13 cellular contexts compared by ENCODE assay signal in the genomic region with DNA sequence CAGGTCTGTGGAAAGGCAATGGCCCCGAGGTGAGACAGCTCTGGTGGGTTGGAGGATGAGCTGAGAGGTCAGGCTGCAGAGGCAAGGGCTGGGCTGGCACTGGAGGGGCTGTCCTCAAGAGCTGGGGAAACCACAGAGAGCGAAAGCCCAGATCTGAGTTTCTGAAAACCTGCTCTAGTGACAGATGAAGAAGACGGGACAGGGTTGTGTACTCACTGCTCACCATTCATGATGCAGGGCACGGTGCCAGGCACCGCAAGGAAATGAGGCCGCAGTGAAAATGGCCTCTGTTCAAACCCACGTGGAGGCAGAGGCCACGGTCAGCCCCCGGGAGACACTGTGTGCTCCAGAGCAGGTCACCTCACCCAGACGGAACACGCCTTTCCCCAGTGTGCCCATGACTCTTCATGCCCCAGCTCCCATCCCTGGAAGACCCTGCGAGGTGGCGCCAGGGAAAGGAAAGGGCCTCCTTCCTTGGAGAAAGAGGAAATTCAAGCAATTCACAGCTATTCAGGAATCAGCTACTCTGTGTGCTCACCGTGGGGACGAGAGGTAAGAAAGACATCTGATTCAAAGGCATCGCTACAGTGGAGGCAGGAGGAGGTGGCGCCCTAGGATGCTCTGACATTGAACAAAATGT. TPM values are rescaled to one million over a fixed set of nuclear protein-coding genes. Genes with fewer than 3 reads are reported as not detected.
A peak's percentile ranks its signal among the peaks of the same experiment; 100 is the strongest.
DNase-seq lines count a peak whose midpoint lies in the region; ATAC-seq and TF ChIP-seq lines count a peak whose summit lies in the region.
"Had no signal": no experiment of that assay in that cellular context is flagged by ENCODE, and none has a peak within 500 bp of the region (broad histone marks: within the 10 kb centered on the region; RNA-seq: fewer than 3 reads in every experiment).

No MANE protein-coding gene starts in this region.

- no peak overlapping the region for H3K4me3 Mint-ChIP-seq in activated CD4-positive, alpha-beta T cell treated with anti-CD3 and anti-CD28 coated beads for 36 hours
- peak overlapping the region; percentile 57 for H3K4me3 Mint-ChIP-seq in natural killer cell treated with Interleukin-12 subunit alpha and Interleukin-12 subunit beta and Interleukin-15 and Interleukin-18, amount 100 ng/mL, for 72 hours
- H3K4me3 Mint-ChIP-seq in GM23338 = no peak overlapping the region

- H3K4me3 ChIP-seq in GM23338 = no peak overlapping the region
- H3K4me3 ChIP-seq: dorsolateral prefrontal cortex, HAP-1 had no signal

- POLR2A ChIA-PET in activated CD4-positive, alpha-beta T cell treated with anti-CD3 and anti-CD28 coated beads for 36 hours (lab: Charles Lee) = interaction anchor here (1.0 kb wide), 1 partner anchor 24 kb away, joined by 6 read pairs; a partner anchor contains a TSS

- no peak for TF ChIP-seq CTCF in GM23338 (conservative IDR thresholded peaks at IDR 0.05; ENCODE audit: low read depth in 2 of 2)

- intact Hi-C loops in activated CD4-positive, alpha-beta T cell treated with anti-CD3 and anti-CD28 coated beads for 36 hours (cut with DNase I, micrococcal nuclease) = no loop called here

- no peak overlapping the region for H2AFZ ChIP-seq in GM23338

- H3K4me1 Mint-ChIP-seq in activated CD4-positive, alpha-beta T cell treated with anti-CD3 and anti-CD28 coated beads for 36 hours = peaks cover 20% of the 10 kb centered on the region
- peaks cover 17 to 25% of the 10 kb centered on the region in 2 donors for H3K4me1 Mint-ChIP-seq in natural killer cell treated with Interleukin-12 subunit alpha and Interleukin-12 subunit beta and Interleukin-15 and Interleukin-18, amount 100 ng/mL, for 72 hours (ENCODE audit: low read depth in 2 of 2)
- H3K4me1 Mint-ChIP-seq in GM23338 = no peaks in the 10 kb centered on the region; the same call in 2 of the 3 replicates

- no peaks in the 10 kb centered on the region for H3K4me1 ChIP-seq in GM23338 (ENCODE audit: insufficient read depth)
- H3K4me1 ChIP-seq: HAP-1 had no signal

- CTCF ChIA-PET in activated CD4-positive, alpha-beta T cell treated with anti-CD3 and anti-CD28 coated beads for 36 hours (lab: Charles Lee) = no interaction called here

- H3K4me2 ChIP-seq in GM23338 = no peak overlapping the region

- no peaks in the 10 kb centered on the region for H3K9me3 Mint-ChIP-seq in activated CD4-positive, alpha-beta T cell treated with anti-CD3 and anti-CD28 coated beads for 36 hours (ENCODE audit: low read depth)
- H3K9me3 Mint-ChIP-seq in natural killer cell treated with Interleukin-12 subunit alpha and Interleukin-12 subunit beta and Interleukin-15 and Interleukin-18, amount 100 ng/mL, for 72 hours = no peaks in the 10 kb centered on the region
- H3K9me3 Mint-ChIP-seq in GM23338 = no peaks in the 10 kb centered on the region

- no peaks in the 10 kb centered on the region for H3F3A ChIP-seq in GM23338 (replicated peaks; ENCODE audit: low read depth)

- ATAC-seq in activated CD4-positive, alpha-beta T cell treated with anti-CD3 and anti-CD28 coated beads for 36 hours = peak; percentile 85
- ATAC-seq in GM19463 (IDR thresholded peaks at IDR 0.05; ENCODE audit: unreplicated experiment) = peak; percentile 76
- peak; percentile 78 to 83 for ATAC-seq in natural killer cell treated with Interleukin-12 subunit alpha and Interleukin-12 subunit beta and Interleukin-15 and Interleukin-18, amount 100 ng/mL, for 72 hours
- no peak for ATAC-seq in GM23338
- ATAC-seq: PC-3 had no signal

- H3K27me3 Mint-ChIP-seq in activated CD4-positive, alpha-beta T cell treated with anti-CD3 and anti-CD28 coated beads for 36 hours = peaks cover 3% of the 10 kb centered on the region
- H3K27me3 Mint-ChIP-seq in natural killer cell treated with Interleukin-12 subunit alpha and Interleukin-12 subunit beta and Interleukin-15 and Interleukin-18, amount 100 ng/mL, for 72 hours = peaks cover 0 to 7% of the 10 kb centered on the region in 2 donors
- H3K27me3 Mint-ChIP-seq in GM23338 (ENCODE audit: insufficient read depth, low read depth, poor library complexity) = peaks cover 9% of the 10 kb centered on the region

- H3K9me2 ChIP-seq in GM23338 (ENCODE audit: insufficient read depth) = no peaks in the 10 kb centered on the region

- no peak overlapping the region for H3K27ac ChIP-seq in GM23338 (ENCODE audit: low read depth)
- H3K27ac ChIP-seq: dorsolateral prefrontal cortex had no signal

- H3K79me2 ChIP-seq in GM23338 (replicated peaks; ENCODE audit: insufficient read depth) = no peaks in the 10 kb centered on the region

- no peaks in the 10 kb centered on the region for H3K36me3 ChIP-seq in GM23338 (ENCODE audit: insufficient read depth)
- H3K36me3 ChIP-seq: HAP-1 had no signal

- peak; percentile 51 for DNase-seq in activated CD4-positive, alpha-beta T cell treated with anti-CD3 and anti-CD28 coated beads for 36 hours
- DNase-seq in activated CD4-positive, alpha-beta T cell treated with anti-CD3 and anti-CD28 coated beads, Interleukin-2, amount 50 U/mL, for 4 hours = no peak
- DNase-seq in RPMI8226 = peak; percentile 47
- no peak for DNase-seq in natural killer cell treated with Interleukin-12 subunit alpha and Interleukin-12 subunit beta and Interleukin-15 and Interleukin-18, amount 100 ng/mL, for 72 hours (ENCODE audit: low spot score)
- no peak for DNase-seq in NCI-H2196 treated with DMSO at 0.1 percent for 48 hours (lab: John Stamatoyannopoulos, UW; ENCODE audit: unreplicated experiment)
- no peak for DNase-seq in NCI-H1092 (lab: John Stamatoyannopoulos, UW)
- DNase-seq in GM23338 (ENCODE audit: low spot score) = no peak
- DNase-seq: activated CD8-positive, alpha-beta memory T cell treated with anti-CD3 and anti-CD28 coated beads for 24 hours; NCI-H2107; PC-3 had no signal

- no peak overlapping the region for H3K27ac Mint-ChIP-seq in activated CD4-positive, alpha-beta T cell treated with anti-CD3 and anti-CD28 coated beads for 36 hours
- peak overlapping the region in 1 of 2 donors; percentile 79 for H3K27ac Mint-ChIP-seq in natural killer cell treated with Interleukin-12 subunit alpha and Interleukin-12 subunit beta and Interleukin-15 and Interleukin-18, amount 100 ng/mL, for 72 hours
- no peak overlapping the region for H3K27ac Mint-ChIP-seq in GM23338

- H3K27me3 ChIP-seq in GM23338 (ENCODE audit: insufficient read depth) = no peaks in the 10 kb centered on the region

- H4K20me1 ChIP-seq in GM23338 (replicated peaks; ENCODE audit: insufficient read depth) = no peaks in the 10 kb centered on the region

- H3K36me3 Mint-ChIP-seq in activated CD4-positive, alpha-beta T cell treated with anti-CD3 and anti-CD28 coated beads for 36 hours (ENCODE audit: low read depth) = no peaks in the 10 kb centered on the region
- H3K36me3 Mint-ChIP-seq in natural killer cell treated with Interleukin-12 subunit alpha and Interleukin-12 subunit beta and Interleukin-15 and Interleukin-18, amount 100 ng/mL, for 72 hours = no peaks in the 10 kb centered on the region
- no peaks in the 10 kb centered on the region; the same call in 2 of the 3 replicates for H3K36me3 Mint-ChIP-seq in GM23338 (ENCODE audit: low read depth)

TF ChIP-seq in GM23338, 12 proteins besides CTCF, POLR2A, EP300 and RAD21:
- TF ChIP-seq NANOG (IDR thresholded peaks at IDR 0.05; ENCODE audit: borderline replicate concordance) = no peak

RNA-seq across cellular contexts. Expression of a gene that starts 24.3 kb away (rescaled TPM):
- total RNA-seq in activated CD4-positive, alpha-beta T cell treated with anti-CD3 and anti-CD28 coated beads for 36 hours = 100 to 1,000 TPM; 171 to 213 TPM
- total RNA-seq in natural killer cell treated with Interleukin-12 subunit alpha and Interleukin-12 subunit beta and Interleukin-15 and Interleukin-18, amount 100 ng/mL, for 72 hours = 100 to 1,000 TPM; 247 to 279 TPM
- total RNA-seq in GM23338 (2014; rRNA removed; shearing (Covaris generic)) = 87.0 and 135 TPM in 2 replicates
- 110 and 119 TPM in 2 replicates for polyA plus RNA-seq in GM23338 (2016; fragmentation: Nextera tagmentation; extraction: Ambion mirVana)

Comparison
In these comparisons a context has a peak if more than half of its experiments do, and no peak if none do; other contexts are left out.
1. DNase-seq: peak in activated CD4-positive, alpha-beta T cell treated with anti-CD3 and anti-CD28 coated beads for 36 hours (single experiment) and RPMI8226 (single experiment); none in activated CD4-positive, alpha-beta T cell treated with anti-CD3 and anti-CD28 coated beads, Interleukin-2, amount 50 U/mL, for 4 hours (0 of 2), natural killer cell treated with Interleukin-12 subunit alpha and Interleukin-12 subunit beta and Interleukin-15 and Interleukin-18, amount 100 ng/mL, for 72 hours (single experiment), NCI-H2196 treated with DMSO at 0.1 percent for 48 hours (single experiment), NCI-H1092 (single experiment) and GM23338 (single experiment).